ENCODE assay signal across 26 cellular contexts in genomic region chr14:36212577-36212976, GRCh38. TPM values are rescaled to one million over a fixed set of nuclear protein-coding genes. Genes with fewer than 3 reads are reported as not detected.
"Had no signal": no experiment of that assay in that cellular context is flagged by ENCODE, and none has a peak within 500 bp of the region (broad histone marks: within the 10 kb centered on the region; RNA-seq: fewer than 3 reads in every experiment).

No MANE protein-coding gene starts in this region.

- H3K9me3 Mint-ChIP-seq: activated CD4-positive, alpha-beta memory T cell treated with anti-CD3 and anti-CD28 coated beads for 36 hours; activated CD4-positive, alpha-beta T cell treated with anti-CD3 and anti-CD28 coated beads, Interleukin-2, amount 10 ng/mL, durations not matched to agents 7 days and 5 days had no signal

- H3K27ac Mint-ChIP-seq: activated CD4-positive, alpha-beta memory T cell treated with anti-CD3 and anti-CD28 coated beads for 36 hours; activated CD4-positive, alpha-beta T cell treated with anti-CD3 and anti-CD28 coated beads, Interleukin-2, amount 10 ng/mL, durations not matched to agents 7 days and 5 days; activated naive CD8-positive, alpha-beta T cell had no signal

- H3K4me3 ChIP-seq: adrenal gland, MG63, Peyer's patch, SJCRH30 had no signal

- H3K27me3 ChIP-seq: adrenal gland, MG63, Peyer's patch had no signal

- H3K4me1 ChIP-seq: adrenal gland, Peyer's patch, SJCRH30 had no signal

- H3K9me3 ChIP-seq: adrenal gland, MG63, Peyer's patch, SJCRH30, SK-N-SH had no signal

- H3K27ac ChIP-seq: adrenal gland, Peyer's patch, RWPE1, SJCRH30, WERI-Rb-1 had no signal

- H3K4me1 Mint-ChIP-seq: activated CD4-positive, alpha-beta T cell treated with anti-CD3 and anti-CD28 coated beads, Interleukin-2, amount 10 ng/mL, durations not matched to agents 7 days and 5 days had no signal

- DNase-seq: activated CD4-positive, alpha-beta memory T cell treated with anti-CD3 and anti-CD28 coated beads for 36 hours; activated CD4-positive, alpha-beta T cell treated with anti-CD3 and anti-CD28 coated beads, Interleukin-2, amount 10 ng/mL, durations not matched to agents 7 days and 5 days; activated CD4-positive, CD25-positive, alpha-beta regulatory T cell treated with anti-CD3 and anti-CD28 coated beads, Interleukin-2, amount 50 U/mL, for 72 hours; activated CD8-positive, alpha-beta memory T cell treated with anti-CD3 and anti-CD28 coated beads, Interleukin-2, amount 50 U/mL, for 4 hours; activated effector memory CD4-positive, alpha-beta T cell treated with Interleukin-2 at 50 U/mL for 16 hours; activated naive CD4-positive, alpha-beta T cell treated with Interleukin-2 at 50 U/mL for 16 hours; adrenal gland; anterior cingulate cortex; cerebellar nuclear complex; MG63; MV-4-11; NCI-H1417 treated with DMSO at 0.1 percent for 48 hours; NCI-H1694; NCI-H345; NCI-H510A; NCI-H526 treated with DMSO at 0.1 percent for 48 hours; Peyer's patch; Right ventricle myocardium superior; SJCRH30; SK-N-SH; T-helper 1 cell; WERI-Rb-1 had no signal

- H3K36me3 Mint-ChIP-seq: activated CD4-positive, alpha-beta memory T cell treated with anti-CD3 and anti-CD28 coated beads for 36 hours; activated naive CD8-positive, alpha-beta T cell had no signal

- H3K4me3 Mint-ChIP-seq: activated CD4-positive, alpha-beta memory T cell treated with anti-CD3 and anti-CD28 coated beads for 36 hours; activated CD4-positive, alpha-beta T cell treated with anti-CD3 and anti-CD28 coated beads, Interleukin-2, amount 10 ng/mL, durations not matched to agents 7 days and 5 days; activated naive CD8-positive, alpha-beta T cell had no signal

- H3K36me3 ChIP-seq: adrenal gland, MG63, Peyer's patch, SJCRH30, WERI-Rb-1 had no signal

- H3K9ac ChIP-seq: SK-N-SH had no signal

- H3K4me2 ChIP-seq: SK-N-SH had no signal

RNA-seq across cellular contexts. Expression of gene PTCSC3, which starts 36.1 kb away (rescaled TPM):
- total RNA-seq: activated CD4-positive, alpha-beta memory T cell treated with anti-CD3 and anti-CD28 coated beads for 36 hours; activated CD4-positive, alpha-beta T cell treated with anti-CD3 and anti-CD28 coated beads, Interleukin-2, amount 10 ng/mL, durations not matched to agents 7 days and 5 days; adrenal gland; cardiac septum; Peyer's patch; Right ventricle myocardium superior; SJCRH30; T-helper 2 cell treated with Interferon-gamma antibody and Interleukin-4, amounts not matched to agents 100 ng/mL and 5 ng/mL, for 36 hours had no signal
- polyA plus RNA-seq: adrenal gland, SK-N-SH had no signal
